In the genomic region with DNA sequence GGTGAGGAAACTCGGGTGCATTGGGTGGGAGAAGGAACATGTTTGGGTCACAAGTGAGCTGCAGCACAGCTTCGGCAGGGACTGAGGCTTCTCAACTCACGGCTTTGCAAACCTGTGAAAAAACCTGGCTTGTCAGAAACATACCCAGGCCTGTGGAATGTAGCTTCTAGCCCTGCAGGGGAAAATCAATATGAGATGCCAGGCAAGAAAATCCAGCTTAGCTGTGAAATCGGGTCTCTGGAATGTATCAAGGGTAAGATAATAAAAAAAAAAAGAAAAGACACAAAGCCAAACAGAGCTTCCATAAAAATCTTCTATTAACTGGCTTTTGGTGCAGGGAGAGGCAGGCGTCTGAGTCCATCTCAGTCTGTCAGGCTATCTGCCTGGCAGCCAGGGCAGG, we compare ENCODE assay signal across 26 cellular contexts.
"Had no signal": no experiment of that assay in that cellular context is flagged by ENCODE, and none has a peak within 500 bp of the region (broad histone marks: within the 10 kb centered on the region; RNA-seq: fewer than 3 reads in every experiment).

No MANE protein-coding gene starts in this region.

- H3K27ac ChIP-seq: colonic mucosa, hepatocyte, ovary, spleen, testis, transverse colon, uterus had no signal

- DNase-seq: activated CD4-positive, alpha-beta T cell treated with anti-CD3 and anti-CD28 coated beads for 36 hours; activated CD4-positive, CD25-positive, alpha-beta regulatory T cell; activated CD8-positive, alpha-beta memory T cell treated with anti-CD3 and anti-CD28 coated beads for 24 hours; activated gamma-delta T cell treated with Interleukin-2 at 50 U/mL for 16 hours; activated naive CD8-positive, alpha-beta T cell treated with anti-CD3 and anti-CD28 coated beads, Interleukin-2, amount 50 U/mL, for 24 hours; activated T-cell treated with anti-CD3 and anti-CD28 coated beads, Interleukin-2, amount 50 U/mL, for 1 hour; amygdala; colonic mucosa; effector memory CD4-positive, alpha-beta T cell; erythroblast; gastrocnemius medialis; islet precursor cell; left cardiac atrium; mammary epithelial cell; naive thymus-derived CD4-positive, alpha-beta T cell; ovary; right cardiac atrium; spleen; stimulated activated naive CD8-positive, alpha-beta T cell treated with anti-CD3 and anti-CD28 coated beads, Interleukin-15, Interleukin-2, amounts not matched to agents 100 U/mL and 50 U/mL, for 24 hours; T-cell; testis; transverse colon; uterus had no signal

- H3K27ac Mint-ChIP-seq: activated CD4-positive, alpha-beta T cell treated with anti-CD3 and anti-CD28 coated beads for 36 hours; activated naive CD4-positive, alpha-beta T cell treated with anti-CD3 and anti-CD28 coated beads, Interleukin-2, amount 50 U/mL, for 24 hours; activated naive CD8-positive, alpha-beta T cell treated with anti-CD3 and anti-CD28 coated beads, Interleukin-2, amount 50 U/mL, for 24 hours; T-cell; T-helper 2 cell treated with Interferon-gamma antibody and Interleukin-4, amounts not matched to agents 5 μg/mL and 100 μg/mL, for 36 hours had no signal

- H3K9me3 ChIP-seq: colonic mucosa, gastrocnemius medialis, ovary, spleen, testis, transverse colon, uterus had no signal

- H3K79me2 ChIP-seq: hepatocyte had no signal

- H3K4me2 ChIP-seq: hepatocyte had no signal

- ATAC-seq: activated CD4-positive, alpha-beta T cell treated with anti-CD3 and anti-CD28 coated beads for 36 hours; activated naive CD8-positive, alpha-beta T cell treated with anti-CD3 and anti-CD28 coated beads, Interleukin-2, amount 50 U/mL, for 24 hours; gastrocnemius medialis; left cardiac atrium; naive thymus-derived CD4-positive, alpha-beta T cell; right cardiac atrium; stimulated activated naive CD8-positive, alpha-beta T cell treated with anti-CD3 and anti-CD28 coated beads, Interleukin-15, Interleukin-2, amounts not matched to agents 100 U/mL and 50 U/mL, for 24 hours; T-cell had no signal

- H3K4me3 ChIP-seq: colonic mucosa, gastrocnemius medialis, hepatocyte, ovary, spleen, testis, transverse colon, uterus had no signal

- H3K4me3 Mint-ChIP-seq: activated CD4-positive, alpha-beta T cell treated with anti-CD3 and anti-CD28 coated beads for 36 hours; activated naive CD4-positive, alpha-beta T cell treated with anti-CD3 and anti-CD28 coated beads, Interleukin-2, amount 50 U/mL, for 24 hours; activated naive CD8-positive, alpha-beta T cell treated with anti-CD3 and anti-CD28 coated beads, Interleukin-2, amount 50 U/mL, for 24 hours; naive thymus-derived CD4-positive, alpha-beta T cell; T-cell; T-helper 2 cell treated with Interferon-gamma antibody and Interleukin-4, amounts not matched to agents 5 μg/mL and 100 μg/mL, for 36 hours had no signal

- H3K9me3 Mint-ChIP-seq: activated naive CD4-positive, alpha-beta T cell treated with anti-CD3 and anti-CD28 coated beads, Interleukin-2, amount 50 U/mL, for 24 hours; activated naive CD8-positive, alpha-beta T cell treated with anti-CD3 and anti-CD28 coated beads, Interleukin-2, amount 50 U/mL, for 24 hours; naive thymus-derived CD4-positive, alpha-beta T cell; T-cell; T-helper 2 cell treated with Interferon-gamma antibody and Interleukin-4, amounts not matched to agents 5 μg/mL and 100 μg/mL, for 36 hours had no signal

- H2AFZ ChIP-seq: hepatocyte had no signal

- H3K4me1 ChIP-seq: colonic mucosa had no signal

- H3K36me3 ChIP-seq: ovary, uterus had no signal

- H3K27me3 ChIP-seq: colonic mucosa, gastrocnemius medialis, hepatocyte, ovary, spleen, testis, transverse colon, uterus had no signal

- H3K27me3 Mint-ChIP-seq: activated CD4-positive, alpha-beta T cell treated with anti-CD3 and anti-CD28 coated beads for 36 hours; activated naive CD4-positive, alpha-beta T cell treated with anti-CD3 and anti-CD28 coated beads, Interleukin-2, amount 50 U/mL, for 24 hours; activated naive CD8-positive, alpha-beta T cell treated with anti-CD3 and anti-CD28 coated beads, Interleukin-2, amount 50 U/mL, for 24 hours; naive thymus-derived CD4-positive, alpha-beta T cell; T-cell had no signal

- H3K4me1 Mint-ChIP-seq: activated CD4-positive, alpha-beta T cell treated with anti-CD3 and anti-CD28 coated beads for 36 hours; activated naive CD4-positive, alpha-beta T cell treated with anti-CD3 and anti-CD28 coated beads, Interleukin-2, amount 50 U/mL, for 24 hours had no signal
